ENCODE assay signal across 1 cellular context in genomic region chr7:27165655-27166474, GRCh38.
TF ChIP-seq lines count a peak whose summit lies in the region.

No MANE protein-coding gene starts in this region.

TF ChIP-seq in HEK293, 187 proteins besides CTCF, POLR2A, EP300 and RAD21 (continued from another document and continues in another):
- TF ChIP-seq PRDM4 (tag by site-specific recombination; IDR thresholded peaks at IDR 0.05) = peak; percentile 98
- peak; percentile 75 for TF ChIP-seq ZNF341 (tag by site-specific recombination; IDR thresholded peaks at IDR 0.05; ENCODE audit: low read depth)
- TF ChIP-seq ZFP37 (tag by site-specific recombination; IDR thresholded peaks at IDR 0.05) = 0 out of 2 replicates have a peak, but pooled peaks have one; percentile 25
- 0 out of 2 replicates have a peak, but pooled peaks have one; percentile 56 for TF ChIP-seq SCRT1 (tag by site-specific recombination; IDR thresholded peaks at IDR 0.05; ENCODE audit: borderline replicate concordance)
- peak; percentile 80 for TF ChIP-seq ZSCAN23 (tag by site-specific recombination; IDR thresholded peaks at IDR 0.05)
- no peak for TF ChIP-seq ZNF548 (tag by site-specific recombination; IDR thresholded peaks at IDR 0.05)
- TF ChIP-seq ZNF488 (tag by site-specific recombination; IDR thresholded peaks at IDR 0.05) = peak; percentile 100
- TF ChIP-seq ZNF426 (tag by site-specific recombination; IDR thresholded peaks at IDR 0.05) = peak; percentile 9; the same call in 1 of the 2 replicates
- peak; percentile 98 for TF ChIP-seq GLI2 (tag by site-specific recombination; IDR thresholded peaks at IDR 0.05; ENCODE audit: borderline replicate concordance, low read depth)
- TF ChIP-seq ZNF518A (tag by site-specific recombination; conservative IDR thresholded peaks at IDR 0.05; ENCODE audit: low read depth) = peak; percentile 42; the same call in 1 of the 2 replicates
- no peak for TF ChIP-seq RBAK (tag by site-specific recombination; IDR thresholded peaks at IDR 0.05)
- TF ChIP-seq MZF1 (tag by site-specific recombination; IDR thresholded peaks at IDR 0.05; ENCODE audit: borderline replicate concordance) = peak; percentile 50; the same call in 1 of the 2 replicates
- TF ChIP-seq ZNF391 (tag by site-specific recombination; IDR thresholded peaks at IDR 0.05; ENCODE audit: borderline replicate concordance, low read depth) = peak; percentile 92
- TF ChIP-seq ZBTB44 (tag by site-specific recombination; IDR thresholded peaks at IDR 0.05) = peak; percentile 75; the same call in 1 of the 2 replicates
- TF ChIP-seq KLF8 (tag by site-specific recombination; IDR thresholded peaks at IDR 0.05) = peak; percentile 87
- peak; percentile 78 for TF ChIP-seq ZBTB8A (tag by site-specific recombination; IDR thresholded peaks at IDR 0.05)
- no peak for TF ChIP-seq MEIS1 (CRISPR knock-in tag; IDR thresholded peaks at IDR 0.05; ENCODE audit: borderline replicate concordance)
- TF ChIP-seq ZBTB26 (tag by site-specific recombination; optimal IDR thresholded peaks at IDR 0.05) = peak; percentile 39
- TF ChIP-seq ZNF580 (tag by site-specific recombination; IDR thresholded peaks at IDR 0.05) = peak; percentile 76
- TF ChIP-seq ZNF639 (tag by site-specific recombination; IDR thresholded peaks at IDR 0.05) = peak; percentile 91
- TF ChIP-seq ZNF621 (tag by site-specific recombination; IDR thresholded peaks at IDR 0.05) = no peak
- no peak for TF ChIP-seq ZNF175 (tag by site-specific recombination; IDR thresholded peaks at IDR 0.05)
- peak; percentile 9; the same call in 1 of the 2 replicates for TF ChIP-seq ZNF223 (tag by site-specific recombination; IDR thresholded peaks at IDR 0.05)
- TF ChIP-seq ZNF354C (tag by site-specific recombination; IDR thresholded peaks at IDR 0.05; ENCODE audit: borderline replicate concordance, low read depth) = no peak
- peak; percentile 65 for TF ChIP-seq ZSCAN16 (tag by site-specific recombination; IDR thresholded peaks at IDR 0.05)
- peak; percentile 76; the same call in 1 of the 2 replicates for TF ChIP-seq HOXD13 (CRISPR knock-in tag; IDR thresholded peaks at IDR 0.05; ENCODE audit: borderline replicate concordance)
- no peak for TF ChIP-seq ZNF214 (tag by site-specific recombination; IDR thresholded peaks at IDR 0.05; ENCODE audit: borderline replicate concordance)
- peak; percentile 98 for TF ChIP-seq OVOL3 (tag by site-specific recombination; IDR thresholded peaks at IDR 0.05)
- peak; percentile 81 for TF ChIP-seq ZNF146 (tag by site-specific recombination; IDR thresholded peaks at IDR 0.05)
- TF ChIP-seq ZNF398 (tag by site-specific recombination; IDR thresholded peaks at IDR 0.05) = peak; percentile 97
- no peak for TF ChIP-seq ZNF114 (tag by site-specific recombination; IDR thresholded peaks at IDR 0.05)
- peak; percentile 53 for TF ChIP-seq SP3 (tag by site-specific recombination; IDR thresholded peaks at IDR 0.05)
- peak; percentile 96 for TF ChIP-seq INSM2 (tag by site-specific recombination; IDR thresholded peaks at IDR 0.05)
- TF ChIP-seq ZNF501 (tag by site-specific recombination; IDR thresholded peaks at IDR 0.05) = peak; percentile 89
- peak; percentile 74 for TF ChIP-seq ZBTB1 (tag by site-specific recombination; IDR thresholded peaks at IDR 0.05)
- 0 out of 2 replicates have a peak, but pooled peaks have one; percentile 55 for TF ChIP-seq ZNF776 (tag by site-specific recombination; IDR thresholded peaks at IDR 0.05; ENCODE audit: borderline replicate concordance)
- TF ChIP-seq ZNF18 (tag by site-specific recombination; IDR thresholded peaks at IDR 0.05) = peak; percentile 93
- peak; percentile 100 for TF ChIP-seq FEZF1 (tag by site-specific recombination; IDR thresholded peaks at IDR 0.05)
- TF ChIP-seq ZNF704 (tag by site-specific recombination; IDR thresholded peaks at IDR 0.05) = no peak
- TF ChIP-seq ZNF530 (tag by site-specific recombination; IDR thresholded peaks at IDR 0.05; ENCODE audit: low read depth) = no peak
